Comparison of ENCODE assay signal across 8 cellular contexts in the genomic region with DNA sequence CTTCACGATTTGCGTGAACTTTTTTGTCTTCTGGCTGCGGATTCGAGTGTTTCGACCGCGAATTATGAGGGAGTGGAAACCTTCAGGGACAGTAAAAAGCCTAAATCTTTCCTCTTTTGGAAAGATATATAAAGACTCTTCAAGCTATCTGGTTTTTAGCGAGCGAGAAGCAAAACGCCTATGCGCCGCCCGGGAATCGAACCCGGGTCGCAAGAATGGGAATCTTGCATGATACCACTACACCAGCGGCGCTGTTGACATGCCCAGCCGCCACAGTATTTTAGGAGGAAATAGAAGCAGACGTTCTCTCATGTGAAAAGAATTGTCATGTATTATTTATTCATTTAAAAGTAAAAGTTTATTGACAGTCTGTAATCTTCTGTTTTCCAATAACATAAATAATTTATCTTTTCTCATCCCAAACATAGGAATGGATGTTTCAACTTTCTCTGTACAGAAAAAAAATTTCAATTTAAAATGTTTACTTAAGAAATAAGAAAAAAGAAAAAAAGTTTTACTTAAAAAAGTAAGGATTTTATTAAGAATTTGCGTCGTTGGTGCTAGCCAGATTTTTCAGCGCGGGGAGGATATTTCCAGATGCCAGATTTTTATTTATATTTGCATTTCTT. TPM values are rescaled to one million over a fixed set of nuclear protein-coding genes. Genes with fewer than 3 reads are reported as not detected.
DNase-seq lines count a peak whose midpoint lies in the region; ATAC-seq, FAIRE-seq and TF ChIP-seq lines count a peak whose summit lies in the region.

No MANE protein-coding gene starts in this region.

- no peaks in the 10 kb centered on the region for H3K36me3 ChIP-seq in small intestine (ENCODE audit: control insufficient read depth in 2 of 2, insufficient read depth in 2 of 2, low read length in 2 of 2)

- peak overlapping the region; percentile 99 for H3K4me3 ChIP-seq in astrocyte of the cerebellum (ENCODE audit: low read depth, low read length)
- peak overlapping the region; percentile 54 to 91 for H3K4me3 ChIP-seq in small intestine (ENCODE audit: low read depth in 1 of 2, low read length in 2 of 2)

- peaks cover 0 to 3% of the 10 kb centered on the region in 2 donors for H3K4me1 ChIP-seq in small intestine (ENCODE audit: control insufficient read depth in 2 of 2, insufficient read depth in 1 of 2, low read depth in 1 of 2, low read length in 1 of 2)

- H3K9me3 ChIP-seq in small intestine (ENCODE audit: control insufficient read depth, low read depth): no peaks in the 10 kb centered on the region

- peak overlapping the region; percentile 80 to 96 for H3K27ac ChIP-seq in small intestine (ENCODE audit: low read depth in 1 of 2, low read length in 1 of 2)

- H3K27me3 ChIP-seq in small intestine (ENCODE audit: control insufficient read depth in 2 of 2, insufficient read depth in 2 of 2, low read length in 2 of 2): no peaks in the 10 kb centered on the region

- FAIRE-seq in G401.6 (lab: Jason Lieb, UNC) (peak; percentile 31), small intestine (lab: Jason Lieb, UNC) (no peak)

- TF ChIP-seq CTCF in astrocyte of the cerebellum (IDR thresholded peaks at IDR 0.05; ENCODE audit: low read depth, low read length, missing control alignments): no peak

- in situ Hi-C loops in astrocyte of the cerebellum (cut with HindIII; ENCODE audit: low sequenced_read_pairs): no loop called here

- WGBS in small intestine, 3 donors: 2 to 5% (median 3%) methylated on average over 24 of the region's 24 CpGs

- peak; percentile 52 for ATAC-seq in HG02610 (IDR thresholded peaks at IDR 0.05; ENCODE audit: unreplicated experiment)

- peak; percentile 97 to 100 (median 99) for DNase-seq in NCI-H1417 (lab: John Stamatoyannopoulos, UW)
- DNase-seq in T-helper 22 cell (ENCODE audit: low read depth): peak; percentile 65
- peak; percentile 64 for DNase-seq in astrocyte of the cerebellum (ENCODE audit: low read depth)
- peak; percentile 49 for DNase-seq in iPS-NIHi11 (ENCODE audit: low spot score)
- no peak for DNase-seq in small intestine
- DNase-seq in GM03348 (ENCODE audit: low spot score): no peak

RNA-seq across cellular contexts. Expression of gene TIA1, which starts 0.5 kb away (rescaled TPM):
- 10 to 100 TPM; 30.3 to 47.2 (median 31.7) TPM for polyA plus RNA-seq in small intestine

RNA-seq across cellular contexts. Expression of gene PCYOX1, which starts 9.0 kb away (rescaled TPM):
- polyA plus RNA-seq in small intestine: 10 to 100 TPM in 1 of 3 donors, 1 to 10 TPM in 2; 3.2 to 17.0 (median 5.6) TPM

RNA-seq across cellular contexts. Expression of gene SNRPG, which starts 44.6 kb away (rescaled TPM):
- 100 to 1,000 TPM; 183 to 204 (median 188) TPM for polyA plus RNA-seq in small intestine

RNA-seq across cellular contexts. Expression of gene FAM136A, which starts 52.9 kb away (rescaled TPM):
- 10 to 100 TPM; 58.0 to 61.3 (median 58.1) TPM for polyA plus RNA-seq in small intestine

RNA-seq across cellular contexts. Expression of gene C2orf42, which starts 58.1 kb away (rescaled TPM):
- polyA plus RNA-seq in small intestine: 1 to 10 TPM; 4.3 to 7.0 (median 6.9) TPM

Comparison
In these comparisons a context has a peak if more than half of its experiments do, and no peak if none do; other contexts are left out.
1. DNase-seq: peak in NCI-H1417 (3 of 3), T-helper 22 cell (single experiment), astrocyte of the cerebellum (single experiment) and iPS-NIHi11 (single experiment); none in small intestine (single experiment) and GM03348 (single experiment).